In genomic region chr5:55289808-55290207, GRCh38 we compare ENCODE assay signal across 31 cellular contexts. TPM values are rescaled to one million over a fixed set of nuclear protein-coding genes. Genes with fewer than 3 reads are reported as not detected.
"Had no signal": no experiment of that assay in that cellular context is flagged by ENCODE, and none has a peak within 500 bp of the region (broad histone marks: within the 10 kb centered on the region; RNA-seq: fewer than 3 reads in every experiment).

No MANE protein-coding gene starts in this region.

- H3K4me1 ChIP-seq: pancreas, prostate gland, spleen, suprapubic skin, testis, tibial artery, transverse colon, upper lobe of right lung, uterus had no signal

- H3K27ac ChIP-seq: neutrophil, pancreas, prostate gland, skin epidermis, spleen, suprapubic skin, testis, tibial artery, transverse colon, upper lobe of right lung, uterus had no signal

- H3K4me3 ChIP-seq: pancreas, prostate gland, skin epidermis, smooth muscle cell, spleen, suprapubic skin, testis, tibial artery, transverse colon, upper lobe of right lung, uterus had no signal

- H3K27me3 ChIP-seq: neutrophil, pancreas, spleen, suprapubic skin, testis, tibial artery, transverse colon, upper lobe of right lung, uterus had no signal

- ATAC-seq: naive thymus-derived CD8-positive, alpha-beta T cell; natural killer cell treated with Interleukin-12 subunit alpha and Interleukin-12 subunit beta and Interleukin-15 and Interleukin-18, amount 100 ng/mL, for 72 hours; pancreas; right cardiac atrium; sciatic nerve; stimulated activated memory B cell treated with anti-CD40 and anti-IgM and Interleukin-4, amounts not matched to agents 10 μg/mL and 1 μg/mL and 100 μg/mL, for 72 hours; stimulated activated naive CD8-positive, alpha-beta T cell treated with anti-CD3 and anti-CD28 coated beads, Interleukin-15, amount 100 ng/mL, for 72 hours; stimulated activated naive CD8-positive, alpha-beta T cell treated with anti-CD3 and anti-CD28 coated beads, Interleukin-15, Interleukin-2, amounts not matched to agents 100 U/mL and 50 U/mL, for 24 hours; upper lobe of right lung had no signal

- H3K4me2 ChIP-seq: smooth muscle cell had no signal

- DNase-seq: naive thymus-derived CD8-positive, alpha-beta T cell; nephron progenitor cell; nucleus accumbens; pancreas; retina; right cardiac atrium; spleen; stimulated activated CD4-positive, alpha-beta T cell treated with anti-CD3 and anti-CD28 coated beads, Interleukin-12 subunit alpha, Interleukin-12 subunit beta, amount 100 ng/mL, for 4 hours; stimulated activated CD4-positive, alpha-beta T cell treated with anti-CD3 and anti-CD28 coated beads, Interleukin-1b, Interleukin-23, amount 100 ng/mL, for 48 hours; stimulated activated CD4-positive, alpha-beta T cell treated with anti-CD3 and anti-CD28 coated beads, Interleukin-4, amount 100 ng/mL, for 1 hour; stimulated activated CD4-positive, alpha-beta T cell treated with anti-CD3 and anti-CD28 coated beads, Interleukin-4, amount 100 ng/mL, for 4 hours; stimulated activated CD8-positive, alpha-beta memory T cell treated with anti-CD3 and anti-CD28 coated beads, Interleukin-4, amount 100 ng/mL, for 48 hours; stimulated activated naive CD4-positive, alpha-beta T cell; stimulated activated naive CD8-positive, alpha-beta T cell treated with anti-CD3 and anti-CD28 coated beads, Interleukin-15, amount 100 ng/mL, for 72 hours; stimulated activated naive CD8-positive, alpha-beta T cell treated with anti-CD3 and anti-CD28 coated beads, Interleukin-15, Interleukin-2, amounts not matched to agents 100 U/mL and 50 U/mL, for 24 hours; substantia nigra; testis; tibial artery; transverse colon; upper lobe of right lung; uterus had no signal

- H3K36me3 ChIP-seq: uterus had no signal

- H3K9me3 ChIP-seq: neutrophil, pancreas, prostate gland, spleen, suprapubic skin, testis, tibial artery, transverse colon, upper lobe of right lung, uterus had no signal

RNA-seq across cellular contexts. Expression of gene CCNO, which starts 56.4 kb away (rescaled TPM):
- total RNA-seq: naive thymus-derived CD8-positive, alpha-beta T cell; natural killer cell treated with Interleukin-12 subunit alpha and Interleukin-12 subunit beta and Interleukin-15 and Interleukin-18, amount 100 ng/mL, for 72 hours; omental fat pad; osteocyte; spleen; upper lobe of right lung had no signal
- polyA plus RNA-seq: naive thymus-derived CD8-positive, alpha-beta T cell; smooth muscle cell had no signal
